In the genomic region with DNA sequence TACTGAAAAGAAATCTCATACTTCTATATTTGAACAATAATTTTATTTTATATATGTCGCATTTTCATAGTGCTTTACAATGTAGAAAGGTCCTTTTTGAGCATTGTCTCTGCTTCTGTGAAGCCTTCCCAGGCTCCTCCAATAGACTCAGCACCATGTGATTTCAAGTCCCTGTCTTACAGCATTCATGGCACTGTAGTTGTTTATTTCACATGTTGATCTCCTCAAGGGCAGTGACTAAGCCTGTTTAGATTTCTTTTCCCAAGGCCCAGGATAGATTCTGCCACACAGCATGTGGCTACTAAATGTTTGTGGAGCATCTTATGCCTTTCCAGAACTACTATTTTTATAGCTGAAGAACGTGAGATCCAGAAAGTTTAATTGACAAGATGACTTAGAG, we compare ENCODE assay signal across 21 cellular contexts.
"Had no signal": no experiment of that assay in that cellular context is flagged by ENCODE, and none has a peak within 500 bp of the region (broad histone marks: within the 10 kb centered on the region; RNA-seq: fewer than 3 reads in every experiment).

No MANE protein-coding gene starts in this region.

- DNase-seq: activated CD4-positive, CD25-positive, alpha-beta regulatory T cell treated with anti-CD3 and anti-CD28 coated beads, Interleukin-2, amount 50 U/mL, for 72 hours; activated naive CD4-positive, alpha-beta T cell; activated naive CD8-positive, alpha-beta T cell treated with anti-CD3 and anti-CD28 coated beads, Interleukin-2, amount 10 ng/mL, durations not matched to agents 7 days and 5 days; aorta; cerebellar nuclear complex; erythroblast; head of caudate nucleus; kidney glomerular epithelial cell; left ventricle myocardium superior; natural killer cell; posterior cingulate gyrus; stimulated activated CD4-positive, alpha-beta T cell treated with anti-CD3 and anti-CD28 coated beads, Interleukin-15, amount 100 ng/mL, for 24 hours; stimulated activated CD4-positive, alpha-beta T cell treated with anti-CD3 and anti-CD28 coated beads, Interleukin-4, amount 100 ng/mL, for 4 hours; stimulated activated CD8-positive, alpha-beta memory T cell treated with anti-CD3 and anti-CD28 coated beads, Interleukin-4, amount 100 ng/mL, for 48 hours; stimulated activated naive CD4-positive, alpha-beta T cell treated with Interleukin-2 at 50 U/mL for 16 hours; substantia nigra; T-helper 2 cell; trophoblast cell had no signal

- ATAC-seq: foreskin keratinocyte, left ventricle myocardium superior, natural killer cell had no signal

- H3K36me3 ChIP-seq: right atrium auricular region had no signal

- H3K4me3 ChIP-seq: right atrium auricular region, skin epidermis had no signal

- H3K4me1 ChIP-seq: foreskin keratinocyte had no signal

- H3K27ac ChIP-seq: foreskin keratinocyte, skin epidermis had no signal

- H3K27me3 ChIP-seq: foreskin keratinocyte, right atrium auricular region had no signal

- H3K9me3 ChIP-seq: right atrium auricular region had no signal
